1 cellular context compared by ENCODE assay signal in the genomic region with DNA sequence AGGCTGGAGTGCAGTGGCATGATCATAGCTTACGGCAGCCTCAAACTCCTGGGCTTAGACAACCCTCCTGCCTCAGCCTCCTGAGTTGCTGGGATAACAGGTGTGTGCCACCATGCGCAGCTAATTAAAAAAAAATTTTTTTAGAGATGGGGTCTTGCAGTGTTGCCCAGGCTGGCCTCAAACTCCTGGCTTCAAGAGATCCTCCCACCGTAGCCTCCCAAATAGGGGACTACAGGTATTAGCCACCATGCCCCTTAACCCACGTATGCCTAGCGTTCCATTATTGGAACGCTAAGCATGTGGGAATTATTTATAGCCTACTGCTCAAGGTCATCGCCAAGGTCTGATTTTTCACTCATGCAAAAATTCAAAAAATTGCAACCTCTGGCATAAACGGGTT.
TF ChIP-seq lines count a peak whose summit lies in the region.

No MANE protein-coding gene starts in this region.

TF ChIP-seq in K562, 482 proteins besides CTCF, POLR2A, EP300 and RAD21:
- TF ChIP-seq, protein P1, sequence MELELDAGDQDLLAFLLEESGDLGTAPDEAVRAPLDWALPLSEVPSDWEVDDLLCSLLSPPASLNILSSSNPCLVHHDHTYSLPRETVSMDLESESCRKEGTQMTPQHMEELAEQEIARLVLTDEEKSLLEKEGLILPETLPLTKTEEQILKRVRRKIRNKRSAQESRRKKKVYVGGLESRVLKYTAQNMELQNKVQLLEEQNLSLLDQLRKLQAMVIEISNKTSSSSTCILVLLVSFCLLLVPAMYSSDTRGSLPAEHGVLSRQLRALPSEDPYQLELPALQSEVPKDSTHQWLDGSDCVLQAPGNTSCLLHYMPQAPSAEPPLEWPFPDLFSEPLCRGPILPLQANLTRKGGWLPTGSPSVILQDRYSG (tag; conservative IDR thresholded peaks at IDR 0.05; ENCODE audit: low read depth), result no peak
- TF ChIP-seq ZNF121 (CRISPR knock-in tag; conservative IDR thresholded peaks at IDR 0.05), result peak; percentile 96
- no peak for TF ChIP-seq KAT7 (CRISPR knock-in tag; IDR thresholded peaks at IDR 0.05; ENCODE audit: borderline replicate concordance)
- TF ChIP-seq, protein P2, sequence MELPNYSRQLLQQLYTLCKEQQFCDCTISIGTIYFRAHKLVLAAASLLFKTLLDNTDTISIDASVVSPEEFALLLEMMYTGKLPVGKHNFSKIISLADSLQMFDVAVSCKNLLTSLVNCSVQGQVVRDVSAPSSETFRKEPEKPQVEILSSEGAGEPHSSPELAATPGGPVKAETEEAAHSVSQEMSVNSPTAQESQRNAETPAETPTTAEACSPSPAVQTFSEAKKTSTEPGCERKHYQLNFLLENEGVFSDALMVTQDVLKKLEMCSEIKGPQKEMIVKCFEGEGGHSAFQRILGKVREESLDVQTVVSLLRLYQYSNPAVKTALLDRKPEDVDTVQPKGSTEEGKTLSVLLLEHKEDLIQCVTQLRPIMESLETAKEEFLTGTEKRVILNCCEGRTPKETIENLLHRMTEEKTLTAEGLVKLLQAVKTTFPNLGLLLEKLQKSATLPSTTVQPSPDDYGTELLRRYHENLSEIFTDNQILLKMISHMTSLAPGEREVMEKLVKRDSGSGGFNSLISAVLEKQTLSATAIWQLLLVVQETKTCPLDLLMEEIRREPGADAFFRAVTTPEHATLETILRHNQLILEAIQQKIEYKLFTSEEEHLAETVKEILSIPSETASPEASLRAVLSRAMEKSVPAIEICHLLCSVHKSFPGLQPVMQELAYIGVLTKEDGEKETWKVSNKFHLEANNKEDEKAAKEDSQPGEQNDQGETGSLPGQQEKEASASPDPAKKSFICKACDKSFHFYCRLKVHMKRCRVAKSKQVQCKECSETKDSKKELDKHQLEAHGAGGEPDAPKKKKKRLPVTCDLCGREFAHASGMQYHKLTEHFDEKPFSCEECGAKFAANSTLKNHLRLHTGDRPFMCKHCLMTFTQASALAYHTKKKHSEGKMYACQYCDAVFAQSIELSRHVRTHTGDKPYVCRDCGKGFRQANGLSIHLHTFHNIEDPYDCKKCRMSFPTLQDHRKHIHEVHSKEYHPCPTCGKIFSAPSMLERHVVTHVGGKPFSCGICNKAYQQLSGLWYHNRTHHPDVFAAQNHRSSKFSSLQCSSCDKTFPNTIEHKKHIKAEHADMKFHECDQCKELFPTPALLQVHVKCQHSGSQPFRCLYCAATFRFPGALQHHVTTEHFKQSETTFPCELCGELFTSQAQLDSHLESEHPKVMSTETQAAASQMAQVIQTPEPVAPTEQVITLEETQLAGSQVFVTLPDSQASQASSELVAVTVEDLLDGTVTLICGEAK (IDR thresholded peaks at IDR 0.05), result no peak
- TF ChIP-seq, protein P2 (CRISPR knock-in tag; IDR thresholded peaks at IDR 0.05), result no peak
